In the genomic region with DNA sequence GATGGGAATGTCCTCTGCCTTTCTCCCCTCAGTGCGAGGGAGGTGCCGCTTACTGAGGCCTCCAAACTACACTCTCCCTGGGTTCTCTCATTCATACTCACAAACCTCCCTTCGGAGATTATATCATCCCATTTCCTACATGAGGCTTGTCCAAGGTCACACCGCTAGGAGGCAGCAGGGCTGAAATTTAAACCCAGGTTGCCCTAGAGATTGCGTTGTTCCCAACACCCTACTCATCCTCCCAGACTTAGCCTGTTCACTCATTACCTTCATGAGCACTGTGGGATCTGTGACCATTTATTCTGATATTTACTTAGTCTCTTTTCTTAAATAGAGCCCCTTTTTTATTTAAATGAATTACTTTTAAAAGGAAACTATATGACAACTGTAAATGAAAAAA, we compare ENCODE assay signal across 20 cellular contexts. TPM values are rescaled to one million over a fixed set of nuclear protein-coding genes. Genes with fewer than 3 reads are reported as not detected.
DNase-seq lines count a peak whose midpoint lies in the region; ATAC-seq and TF ChIP-seq lines count a peak whose summit lies in the region.
"Had no signal": no experiment of that assay in that cellular context is flagged by ENCODE, and none has a peak within 500 bp of the region (broad histone marks: within the 10 kb centered on the region; RNA-seq: fewer than 3 reads in every experiment).

No MANE protein-coding gene starts in this region.

- H3K27ac ChIP-seq in right atrium auricular region (no peak overlapping the region), gastrocnemius medialis (peak overlapping the region; percentile 21 to 38 (median 32)), A673 (ENCODE audit: low read depth, low read length, poor library complexity, severe bottlenecking) (no peak overlapping the region)
- H3K27ac ChIP-seq: skin epidermis had no signal

- CTCF ChIA-PET in A673 (lab: Charles Lee): no interaction called here

- in situ Hi-C loops in gastrocnemius medialis (cut with MboI; ENCODE audit: low sequenced_read_pairs in 4 of 4): loop anchor here in 1 of 4 donors (25.0 kb wide), 1 partner anchor 176 kb away; no protein-coding TSS in a partner anchor
- in situ Hi-C loops in G401 (cut with HindIII; ENCODE audit: low sequenced_read_pairs): no loop called here

- peaks cover 22% of the 10 kb centered on the region for H3K36me3 Mint-ChIP-seq in memory B cell

- ATAC-seq in Right ventricle myocardium inferior (peak; percentile 16), memory B cell (ENCODE audit: low read depth) (no peak), gastrocnemius medialis (peak; percentile 74 to 77)

- peaks cover 2% of the 10 kb centered on the region for H3K4me1 Mint-ChIP-seq in memory B cell
- H3K4me1 Mint-ChIP-seq: activated B cell treated with CpG ODN at 0.5 μM for 24 hours had no signal

- intact Hi-C loops in Right ventricle myocardium inferior (cut with DNase I): no loop called here
- intact Hi-C loops in gastrocnemius medialis (cut with DNase I; ENCODE audit: low total_unique reads): no loop called here
- intact Hi-C loops in A673 (cut with micrococcal nuclease; ENCODE audit: unreplicated experiment): no loop called here

- no peaks in the 10 kb centered on the region for H3K9me3 ChIP-seq in right atrium auricular region
- no peaks in the 10 kb centered on the region for H3K9me3 ChIP-seq in gastrocnemius medialis
- no peaks in the 10 kb centered on the region for H3K9me3 ChIP-seq in A673 (ENCODE audit: low read depth, low read length, poor library complexity, severe bottlenecking)

- H3K4me3 ChIP-seq in right atrium auricular region (no peak overlapping the region), cardiac fibroblast (replicated peaks in 1 of 2; ENCODE audit: low read depth in 2 of 2, low read length in 2 of 2) (no peak overlapping the region), gastrocnemius medialis (no peak overlapping the region), A673 (ENCODE audit: low read depth, low read length, poor library complexity, severe bottlenecking) (no peak overlapping the region)
- H3K4me3 ChIP-seq: skin epidermis had no signal

- no peak for TF ChIP-seq POLR2A in gastrocnemius medialis (IDR thresholded peaks at IDR 0.05)

- no peak for TF ChIP-seq CTCF in right atrium auricular region (IDR thresholded peaks at IDR 0.05)
- TF ChIP-seq CTCF in cardiac fibroblast (IDR thresholded peaks at IDR 0.05; ENCODE audit: low read depth, low read length): peak; percentile 23
- peak in 2 of 5 experiments; percentile 30 to 48 for TF ChIP-seq CTCF in gastrocnemius medialis (IDR thresholded peaks at IDR 0.05 in 4 of 5, conservative IDR thresholded peaks at IDR 0.05 in 1 of 5)
- TF ChIP-seq CTCF in A673 (conservative IDR thresholded peaks at IDR 0.05; ENCODE audit: low read depth, low read length): no peak

- no peak for DNase-seq in Right ventricle myocardium inferior (ENCODE audit: missing footprints)
- DNase-seq in right atrium auricular region (ENCODE audit: low spot score): no peak
- DNase-seq in cardiac fibroblast (ENCODE audit: low read depth in 2 of 2): no peak
- no peak for DNase-seq in memory B cell (ENCODE audit: low spot score in 2 of 2)
- peak in 1 of 2 donors; percentile 35 for DNase-seq in gastrocnemius medialis
- no peak for DNase-seq in UCSD-AML1 (lab: John Stamatoyannopoulos, UW; ENCODE audit: unreplicated experiment)
- DNase-seq in G401 (ENCODE audit: low spot score): no peak
- no peak for DNase-seq in A673 (ENCODE audit: low spot score)
- DNase-seq: activated B cell treated with CpG ODN at 0.5 μM for 24 hours; CD4-positive, CD25-positive, alpha-beta regulatory T cell; effector CD4-positive, alpha-beta T cell; NCI-H1930; NCI-H510A treated with DMSO at 0.1 percent for 48 hours; occipital lobe; SHP77; stimulated activated CD4-positive, alpha-beta T cell treated with anti-CD3 and anti-CD28 coated beads, Interleukin-2, amount 100 ng/mL, for 48 hours had no signal

- no peaks in the 10 kb centered on the region for H3K36me3 ChIP-seq in right atrium auricular region
- H3K36me3 ChIP-seq in gastrocnemius medialis: no peaks in the 10 kb centered on the region
- no peaks in the 10 kb centered on the region for H3K36me3 ChIP-seq in A673 (ENCODE audit: insufficient read depth, low read length, poor library complexity, severe bottlenecking)

- H3K27me3 ChIP-seq in right atrium auricular region: no peaks in the 10 kb centered on the region
- no peaks in the 10 kb centered on the region for H3K27me3 ChIP-seq in gastrocnemius medialis
- no peaks in the 10 kb centered on the region for H3K27me3 ChIP-seq in A673 (replicated peaks; ENCODE audit: insufficient read depth, low read depth, low read length, poor library complexity)

- no TSS peak for BruUV-seq in A673 (replicated peaks; lab: Mats Ljungman, UMichigan)

- peak overlapping the region; percentile 21 for H3K27ac Mint-ChIP-seq in memory B cell
- H3K27ac Mint-ChIP-seq: activated B cell treated with CpG ODN at 0.5 μM for 24 hours; activated T-helper 1 cell treated with anti-CD3 and anti-CD28 coated beads, Interleukin-12 subunit alpha, Interleukin-12 subunit beta, Interleukin-2, Interleukin-4 antibody, amounts not matched to agents 30 ng/mL and 10 ng/mL and 1 ng/mL, durations not matched to agents 14 hours and 24 hours and 36 hours had no signal

- H3K27me3 Mint-ChIP-seq in memory B cell: no peaks in the 10 kb centered on the region
- H3K27me3 Mint-ChIP-seq: activated B cell treated with CpG ODN at 0.5 μM for 24 hours; CD4-positive, CD25-positive, alpha-beta regulatory T cell had no signal

- H3K4me1 ChIP-seq in right atrium auricular region: peaks cover 0 to 11% of the 10 kb centered on the region in 2 donors
- H3K4me1 ChIP-seq in gastrocnemius medialis: peaks cover 9 to 14% of the 10 kb centered on the region in 2 donors
- H3K4me1 ChIP-seq in A673 (ENCODE audit: insufficient read depth, low read length, poor library complexity, severe bottlenecking): peaks cover 7% of the 10 kb centered on the region

- POLR2A ChIA-PET in A673 (lab: Charles Lee; ENCODE audit: low non-redundant PET): no interaction called here

- no peak overlapping the region for H3K4me3 Mint-ChIP-seq in memory B cell
- H3K4me3 Mint-ChIP-seq: activated B cell treated with CpG ODN at 0.5 μM for 24 hours; activated T-helper 1 cell treated with anti-CD3 and anti-CD28 coated beads, Interleukin-12 subunit alpha, Interleukin-12 subunit beta, Interleukin-2, Interleukin-4 antibody, amounts not matched to agents 30 ng/mL and 10 ng/mL and 1 ng/mL, durations not matched to agents 14 hours and 24 hours and 36 hours; CD4-positive, CD25-positive, alpha-beta regulatory T cell had no signal

- no peaks in the 10 kb centered on the region for H3K9me3 Mint-ChIP-seq in memory B cell
- H3K9me3 Mint-ChIP-seq: activated B cell treated with CpG ODN at 0.5 μM for 24 hours; activated T-helper 1 cell treated with anti-CD3 and anti-CD28 coated beads, Interleukin-12 subunit alpha, Interleukin-12 subunit beta, Interleukin-2, Interleukin-4 antibody, amounts not matched to agents 30 ng/mL and 10 ng/mL and 1 ng/mL, durations not matched to agents 14 hours and 24 hours and 36 hours; CD4-positive, CD25-positive, alpha-beta regulatory T cell had no signal

RNA-seq across cellular contexts. Expression of a gene that starts 31.1 kb away (rescaled TPM):
- total RNA-seq in Right ventricle myocardium inferior (36.8 TPM), right atrium auricular region (10 to 100 TPM; 44.1 to 50.7 TPM), gastrocnemius medialis (10 to 100 TPM; 32.1 to 84.4 (median 53.8) TPM), A673 (2021) (46.6 and 49.1 TPM in 2 replicates)
- total RNA-seq in G401 (2014; rRNA removed; shearing (Covaris generic)): 19.5 and 22.3 TPM in 2 replicates

RNA-seq across cellular contexts. Expression of a gene that starts 31.2 kb away (rescaled TPM):
- total RNA-seq in Right ventricle myocardium inferior (36.5 TPM), right atrium auricular region (10 to 100 TPM; 24.6 to 31.4 TPM), gastrocnemius medialis (100 to 1,000 TPM in 1 of 4 donors, 10 to 100 TPM in 3; 38.9 to 180 (median 42.5) TPM), A673 (2021) (160 and 162 TPM in 2 replicates)
- total RNA-seq in G401 (2014; rRNA removed; shearing (Covaris generic)): 29.5 and 39.1 TPM in 2 replicates

RNA-seq across cellular contexts. Expression of a gene that starts 47.6 kb away (rescaled TPM):
- total RNA-seq in Right ventricle myocardium inferior (0.60 TPM), right atrium auricular region (1 to 10 TPM in 1 of 2 donors, under 1 TPM in 1; 0.37 to 1.1 TPM), gastrocnemius medialis (1 to 10 TPM in 1 of 4 donors, under 1 TPM in 1, not detected in 2; 0.13 to 1.0 TPM), A673 (2021) (17.3 and 17.4 TPM in 2 replicates)
- 2.5 and 4.6 TPM in 2 replicates for total RNA-seq in G401 (2014; rRNA removed; shearing (Covaris generic))
- total RNA-seq: activated B cell treated with CpG ODN at 0.5 μM for 24 hours; activated CD8-positive, alpha-beta memory T cell treated with anti-CD3 and anti-CD28 coated beads for 36 hours; activated T-helper 1 cell treated with anti-CD3 and anti-CD28 coated beads, Interleukin-12 subunit alpha, Interleukin-12 subunit beta, Interleukin-2, Interleukin-4 antibody, amounts not matched to agents 30 ng/mL and 10 ng/mL and 1 ng/mL, durations not matched to agents 14 hours and 24 hours and 36 hours; CD4-positive, CD25-positive, alpha-beta regulatory T cell; T-helper 1 cell treated with Interleukin-12 subunit alpha and Interleukin-12 subunit beta and Interleukin-4 antibody, amounts not matched to agents 30 ng/mL and 1 ng/mL, for 36 hours had no signal

Comparison
In these comparisons a context has a peak if more than half of its experiments do, and no peak if none do; other contexts are left out.
1. H3K27ac ChIP-seq: peak in gastrocnemius medialis (4 of 4); none in right atrium auricular region (0 of 2) and A673 (single experiment).